ENCODE assay signal across 9 cellular contexts in the genomic region with DNA sequence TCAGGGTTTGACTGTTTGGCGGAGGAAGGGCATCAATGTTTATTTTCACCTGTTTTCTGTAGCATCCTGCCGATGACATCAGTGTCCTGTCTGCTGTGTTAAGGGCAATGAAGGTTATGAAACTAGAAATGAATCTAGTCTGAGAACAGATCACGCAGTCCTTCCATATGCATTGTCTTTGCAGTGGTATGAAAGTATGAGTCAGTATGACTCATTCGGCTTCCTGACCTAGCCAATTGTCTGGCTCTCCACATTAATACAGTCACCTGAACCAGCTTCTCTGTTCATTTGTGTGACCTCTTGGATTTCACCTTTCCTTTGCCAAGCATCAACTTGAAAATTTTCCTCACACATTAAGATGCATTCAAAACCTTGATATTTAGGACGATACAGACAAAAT.
DNase-seq lines count a peak whose midpoint lies in the region; ATAC-seq and TF ChIP-seq lines count a peak whose summit lies in the region.
"Had no signal": no experiment of that assay in that cellular context is flagged by ENCODE, and none has a peak within 500 bp of the region (broad histone marks: within the 10 kb centered on the region; RNA-seq: fewer than 3 reads in every experiment).

No MANE protein-coding gene starts in this region.

- no peak overlapping the region for H3K4me3 ChIP-seq in BJ (ENCODE audit: low read depth, low read length)
- no peak overlapping the region for H3K4me3 ChIP-seq in mesendoderm (ENCODE audit: low read length)
- no peak overlapping the region for H3K4me3 ChIP-seq in lower leg skin (ENCODE audit: low read depth, poor library complexity, severe bottlenecking)

- DNase-seq in BJ (ENCODE audit: low read depth), result peak; percentile 50
- DNase-seq in mesendoderm, result peak; percentile 61
- DNase-seq in lower leg skin (ENCODE audit: low spot score in 2 of 2), result no peak
- no peak for DNase-seq in NCI-H446 (lab: John Stamatoyannopoulos, UW)
- no peak for DNase-seq in activated naive CD4-positive, alpha-beta T cell treated with anti-CD3 and anti-CD28 coated beads, Interleukin-2, amount 50 U/mL, for 16 hours

- no peak overlapping the region for H3K56ac ChIP-seq in mesendoderm (ENCODE audit: low read length)

- no peak overlapping the region for H2AK5ac ChIP-seq in mesendoderm (ENCODE audit: low read length)

- H3K4me1 ChIP-seq in mesendoderm (ENCODE audit: control insufficient read depth, low read depth, low read length), result no peaks in the 10 kb centered on the region

- no peak overlapping the region for H3K27ac ChIP-seq in mesendoderm (ENCODE audit: low read depth, low read length)
- H3K27ac ChIP-seq: HL-60 had no signal

- peak; percentile 98 for ATAC-seq in GM19035 (IDR thresholded peaks at IDR 0.05; ENCODE audit: unreplicated experiment)
- ATAC-seq in HG03280 (IDR thresholded peaks at IDR 0.05; ENCODE audit: unreplicated experiment), result peak; percentile 94
- ATAC-seq in SK-N-SH treated with all-trans-retinoic acid at 6 μM for 48 hours, result peak; percentile 97

- no peak overlapping the region for H3K23ac ChIP-seq in mesendoderm (ENCODE audit: low read length)

- WGBS in mesendoderm (ENCODE audit: extremely low coverage, insufficient coverage, low lambda C conversion rate), result no CpG with 5 or more reads among the region's 5 CpGs
- 50 to 66% methylated on average over 5 of the region's 5 CpGs for WGBS in lower leg skin, 2 donors

- H3K79me1 ChIP-seq in mesendoderm (ENCODE audit: low read length), result no peaks in the 10 kb centered on the region

- no peaks in the 10 kb centered on the region for H3K27me3 ChIP-seq in BJ (ENCODE audit: control insufficient read depth, insufficient read depth, low read length)
- no peaks in the 10 kb centered on the region for H3K27me3 ChIP-seq in mesendoderm (ENCODE audit: insufficient read depth, low read length, poor library complexity)

- intact Hi-C loops in lower leg skin (cut with DNase I; ENCODE audit: low total_unique reads), result no loop called here

- H4K8ac ChIP-seq in mesendoderm (ENCODE audit: low read depth, low read length), result no peak overlapping the region

- no peak overlapping the region for H3K18ac ChIP-seq in mesendoderm (ENCODE audit: low read length)

- H2BK15ac ChIP-seq in mesendoderm (replicated peaks; ENCODE audit: low read depth), result no peak overlapping the region

- TF ChIP-seq CTCF in BJ (IDR thresholded peaks at IDR 0.05; ENCODE audit: insufficient read depth, low read depth, low read length), result no peak
- TF ChIP-seq CTCF in lower leg skin (IDR thresholded peaks at IDR 0.05), result no peak

- no peak for TF ChIP-seq POLR2A in lower leg skin (IDR thresholded peaks at IDR 0.05)

- CTCF ChIA-PET in BJ (lab: Yijun Ruan, JAX), result interaction anchor here (1.2 kb wide), 1 partner anchor 8 kb away, joined by 3 read pairs; no protein-coding TSS in a partner anchor

- no peak overlapping the region for H3K4ac ChIP-seq in mesendoderm (ENCODE audit: low read depth, low read length)

- H2BK5ac ChIP-seq in mesendoderm (ENCODE audit: low read length), result no peak overlapping the region

- no peak overlapping the region for H4K5ac ChIP-seq in mesendoderm (ENCODE audit: low read length)

- no peaks in the 10 kb centered on the region for H3K79me2 ChIP-seq in mesendoderm (ENCODE audit: control insufficient read depth, insufficient read depth, low read length)

- H3K9ac ChIP-seq in mesendoderm (ENCODE audit: low read length), result no peak overlapping the region

- H3K4me2 ChIP-seq in mesendoderm (ENCODE audit: low read length), result no peak overlapping the region

- H2BK120ac ChIP-seq in mesendoderm (ENCODE audit: low read depth, low read length), result no peak overlapping the region

- H3K36me3 ChIP-seq in BJ (ENCODE audit: control insufficient read depth, insufficient read depth, low read length) (no peaks in the 10 kb centered on the region), mesendoderm (ENCODE audit: control insufficient read depth, insufficient read depth, low read length) (no peaks in the 10 kb centered on the region)

- POLR2A ChIA-PET in BJ (lab: Charles Lee), result interaction anchor here (0.7 kb wide), 1 partner anchor 11 kb away, joined by 3 read pairs; no protein-coding TSS in a partner anchor

TF ChIP-seq in SK-N-SH treated with all-trans-retinoic acid at 6 μM for 48 hours, 23 proteins besides CTCF, POLR2A, EP300 and RAD21:
- TF ChIP-seq, protein P1, sequence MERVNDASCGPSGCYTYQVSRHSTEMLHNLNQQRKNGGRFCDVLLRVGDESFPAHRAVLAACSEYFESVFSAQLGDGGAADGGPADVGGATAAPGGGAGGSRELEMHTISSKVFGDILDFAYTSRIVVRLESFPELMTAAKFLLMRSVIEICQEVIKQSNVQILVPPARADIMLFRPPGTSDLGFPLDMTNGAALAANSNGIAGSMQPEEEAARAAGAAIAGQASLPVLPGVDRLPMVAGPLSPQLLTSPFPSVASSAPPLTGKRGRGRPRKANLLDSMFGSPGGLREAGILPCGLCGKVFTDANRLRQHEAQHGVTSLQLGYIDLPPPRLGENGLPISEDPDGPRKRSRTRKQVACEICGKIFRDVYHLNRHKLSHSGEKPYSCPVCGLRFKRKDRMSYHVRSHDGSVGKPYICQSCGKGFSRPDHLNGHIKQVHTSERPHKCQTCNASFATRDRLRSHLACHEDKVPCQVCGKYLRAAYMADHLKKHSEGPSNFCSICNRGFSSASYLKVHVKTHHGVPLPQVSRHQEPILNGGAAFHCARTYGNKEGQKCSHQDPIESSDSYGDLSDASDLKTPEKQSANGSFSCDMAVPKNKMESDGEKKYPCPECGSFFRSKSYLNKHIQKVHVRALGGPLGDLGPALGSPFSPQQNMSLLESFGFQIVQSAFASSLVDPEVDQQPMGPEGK (CRISPR knock-in tag; IDR thresholded peaks at IDR 0.05; ENCODE audit: borderline replicate concordance), result peak; percentile 22; the same call in 1 of the 2 replicates
- TF ChIP-seq CSDC2 (CRISPR knock-in tag; IDR thresholded peaks at IDR 0.05), result peak; percentile 78; the same call in 1 of the 2 replicates
- no peak for TF ChIP-seq ZNF565 (CRISPR knock-in tag; conservative IDR thresholded peaks at IDR 0.05; ENCODE audit: low read depth)
- no peak for TF ChIP-seq TCF4 (CRISPR knock-in tag; IDR thresholded peaks at IDR 0.05; ENCODE audit: borderline replicate concordance)
- TF ChIP-seq, protein P2, sequence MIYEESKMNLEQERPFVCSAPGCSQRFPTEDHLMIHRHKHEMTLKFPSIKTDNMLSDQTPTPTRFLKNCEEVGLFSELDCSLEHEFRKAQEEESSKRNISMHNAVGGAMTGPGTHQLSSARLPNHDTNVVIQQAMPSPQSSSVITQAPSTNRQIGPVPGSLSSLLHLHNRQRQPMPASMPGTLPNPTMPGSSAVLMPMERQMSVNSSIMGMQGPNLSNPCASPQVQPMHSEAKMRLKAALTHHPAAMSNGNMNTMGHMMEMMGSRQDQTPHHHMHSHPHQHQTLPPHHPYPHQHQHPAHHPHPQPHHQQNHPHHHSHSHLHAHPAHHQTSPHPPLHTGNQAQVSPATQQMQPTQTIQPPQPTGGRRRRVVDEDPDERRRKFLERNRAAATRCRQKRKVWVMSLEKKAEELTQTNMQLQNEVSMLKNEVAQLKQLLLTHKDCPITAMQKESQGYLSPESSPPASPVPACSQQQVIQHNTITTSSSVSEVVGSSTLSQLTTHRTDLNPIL (CRISPR knock-in tag; IDR thresholded peaks at IDR 0.05; ENCODE audit: low read depth), result peak; percentile 40; the same call in 1 of the 2 replicates

Comparison
In these comparisons a context has a peak if more than half of its experiments do, and no peak if none do; other contexts are left out.
1. DNase-seq: peak in BJ (single experiment) and mesendoderm (single experiment); none in lower leg skin (0 of 2), NCI-H446 (0 of 2) and activated naive CD4-positive, alpha-beta T cell treated with anti-CD3 and anti-CD28 coated beads, Interleukin-2, amount 50 U/mL, for 16 hours (single experiment).
2. Peak in every context shown above with its lines, with median percentiles within 50 percentile points of each other: ATAC-seq.